Comparison of ENCODE assay signal across 38 cellular contexts in the genomic region with DNA sequence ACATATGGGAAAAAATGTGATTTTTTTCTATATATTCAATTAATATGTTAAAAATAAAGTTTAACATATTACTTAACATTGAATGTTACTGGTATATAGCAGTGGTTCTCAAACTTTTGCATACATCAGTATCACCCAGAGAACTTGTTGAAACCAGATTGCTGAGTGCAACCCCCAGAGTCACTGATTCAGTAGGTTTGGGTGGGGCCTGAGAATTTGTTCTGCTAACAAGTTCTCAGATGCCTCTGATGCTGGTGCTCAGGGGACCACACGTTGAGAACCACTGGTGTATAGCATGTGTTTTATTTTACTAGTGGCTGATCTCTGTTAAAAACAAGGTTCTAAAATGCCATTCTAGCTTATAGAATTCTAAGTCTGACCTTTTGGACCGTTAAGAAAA.
"Had no signal": no experiment of that assay in that cellular context is flagged by ENCODE, and none has a peak within 500 bp of the region (broad histone marks: within the 10 kb centered on the region; RNA-seq: fewer than 3 reads in every experiment).

No MANE protein-coding gene starts in this region.

- ATAC-seq: activated naive CD4-positive, alpha-beta T cell treated with anti-CD3 and anti-CD28 coated beads, Interleukin-2, amount 50 U/mL, for 72 hours; activated naive CD8-positive, alpha-beta T cell treated with anti-CD3 and anti-CD28 coated beads, Interleukin-2, amount 50 U/mL, for 24 hours; activated T-cell treated with anti-CD3 and anti-CD28 coated beads, Interleukin-2, amount 50 U/mL, for 4 hours; activated T-cell treated with anti-CD3 and anti-CD28 coated beads, Interleukin-2, amount 50 U/mL, for 72 hours; activated T-helper 17 cell treated with anti-CD3 and anti-CD28 coated beads, Interleukin-2, amount 50 U/mL, for 72 hours; body of pancreas had no signal

- H3K4me1 ChIP-seq: adrenal gland, ascending aorta, body of pancreas, breast epithelium had no signal

- H3K36me3 Mint-ChIP-seq: activated naive CD4-positive, alpha-beta T cell treated with anti-CD3 and anti-CD28 coated beads, Interleukin-2, amount 10 ng/mL, durations not matched to agents 7 days and 5 days; activated naive CD4-positive, alpha-beta T cell treated with anti-CD3 and anti-CD28 coated beads, Interleukin-2, amount 50 U/mL, for 24 hours; activated naive CD4-positive, alpha-beta T cell treated with anti-CD3 and anti-CD28 coated beads, Interleukin-2, amount 50 U/mL, for 72 hours; activated naive CD8-positive, alpha-beta T cell; activated naive CD8-positive, alpha-beta T cell treated with anti-CD3 and anti-CD28 coated beads, Interleukin-2, amount 10 ng/mL, durations not matched to agents 7 days and 5 days; brain had no signal

- H3K27ac Mint-ChIP-seq: activated naive CD4-positive, alpha-beta T cell treated with anti-CD3 and anti-CD28 coated beads for 36 hours; activated naive CD4-positive, alpha-beta T cell treated with anti-CD3 and anti-CD28 coated beads, Interleukin-2, amount 10 ng/mL, durations not matched to agents 7 days and 5 days; activated naive CD4-positive, alpha-beta T cell treated with anti-CD3 and anti-CD28 coated beads, Interleukin-2, amount 50 U/mL, for 24 hours; activated naive CD4-positive, alpha-beta T cell treated with anti-CD3 and anti-CD28 coated beads, Interleukin-2, amount 50 U/mL, for 72 hours; activated naive CD8-positive, alpha-beta T cell; activated naive CD8-positive, alpha-beta T cell treated with anti-CD3 and anti-CD28 coated beads for 36 hours; activated naive CD8-positive, alpha-beta T cell treated with anti-CD3 and anti-CD28 coated beads, Interleukin-2, amount 10 ng/mL, durations not matched to agents 7 days and 5 days; activated naive CD8-positive, alpha-beta T cell treated with anti-CD3 and anti-CD28 coated beads, Interleukin-2, amount 50 U/mL, for 24 hours; activated T-cell treated with anti-CD3 and anti-CD28 coated beads, Interleukin-2, amount 50 U/mL, for 24 hours; activated T-cell treated with anti-CD3 and anti-CD28 coated beads, Interleukin-2, amount 50 U/mL, for 72 hours; activated T-helper 1 cell treated with anti-CD3 and anti-CD28 coated beads, Interleukin-12 subunit alpha, Interleukin-12 subunit beta, Interleukin-2, Interleukin-4 antibody, amounts not matched to agents 30 ng/mL and 10 ng/mL and 1 ng/mL, durations not matched to agents 14 hours and 24 hours and 36 hours; activated T-helper 17 cell treated with anti-CD3 and anti-CD28 coated beads, Interleukin-2, amount 50 U/mL, for 72 hours; activated T-helper 2 cell treated with anti-CD3 and anti-CD28 coated beads, Interferon-gamma antibody, Interleukin-2, Interleukin-4, amounts not matched to agents 10 μg/mL and 5 μg/mL and 100 μg/mL, durations not matched to agents 14 hours and 24 hours and 36 hours; brain had no signal

- H3K4me3 Mint-ChIP-seq: activated naive CD4-positive, alpha-beta T cell treated with anti-CD3 and anti-CD28 coated beads for 36 hours; activated naive CD4-positive, alpha-beta T cell treated with anti-CD3 and anti-CD28 coated beads, Interleukin-2, amount 10 ng/mL, durations not matched to agents 7 days and 5 days; activated naive CD4-positive, alpha-beta T cell treated with anti-CD3 and anti-CD28 coated beads, Interleukin-2, amount 50 U/mL, for 24 hours; activated naive CD8-positive, alpha-beta T cell; activated naive CD8-positive, alpha-beta T cell treated with anti-CD3 and anti-CD28 coated beads for 36 hours; activated naive CD8-positive, alpha-beta T cell treated with anti-CD3 and anti-CD28 coated beads, Interleukin-2, amount 10 ng/mL, durations not matched to agents 7 days and 5 days; activated naive CD8-positive, alpha-beta T cell treated with anti-CD3 and anti-CD28 coated beads, Interleukin-2, amount 50 U/mL, for 24 hours; activated T-cell treated with anti-CD3 and anti-CD28 coated beads, Interleukin-2, amount 50 U/mL, for 24 hours; activated T-cell treated with anti-CD3 and anti-CD28 coated beads, Interleukin-2, amount 50 U/mL, for 4 hours; activated T-cell treated with anti-CD3 and anti-CD28 coated beads, Interleukin-2, amount 50 U/mL, for 72 hours; activated T-helper 1 cell treated with anti-CD3 and anti-CD28 coated beads, Interleukin-12 subunit alpha, Interleukin-12 subunit beta, Interleukin-2, Interleukin-4 antibody, amounts not matched to agents 30 ng/mL and 10 ng/mL and 1 ng/mL, durations not matched to agents 14 hours and 24 hours and 36 hours; activated T-helper 17 cell treated with anti-CD3 and anti-CD28 coated beads, Interleukin-2, amount 50 U/mL, for 72 hours; brain; central memory CD8-positive, alpha-beta T cell had no signal

- H3K27me3 ChIP-seq: adrenal gland, ascending aorta, body of pancreas, brain microvascular endothelial cell, breast epithelium, cardiac muscle cell had no signal

- H3K27ac ChIP-seq: adrenal gland, ascending aorta, body of pancreas, brain microvascular endothelial cell, breast epithelium, cardiac muscle cell had no signal

- H3K27me3 Mint-ChIP-seq: activated naive CD4-positive, alpha-beta T cell treated with anti-CD3 and anti-CD28 coated beads, Interleukin-2, amount 10 ng/mL, durations not matched to agents 7 days and 5 days; activated naive CD4-positive, alpha-beta T cell treated with anti-CD3 and anti-CD28 coated beads, Interleukin-2, amount 50 U/mL, for 24 hours; activated naive CD8-positive, alpha-beta T cell; activated naive CD8-positive, alpha-beta T cell treated with anti-CD3 and anti-CD28 coated beads for 36 hours; activated naive CD8-positive, alpha-beta T cell treated with anti-CD3 and anti-CD28 coated beads, Interleukin-2, amount 10 ng/mL, durations not matched to agents 7 days and 5 days; activated naive CD8-positive, alpha-beta T cell treated with anti-CD3 and anti-CD28 coated beads, Interleukin-2, amount 50 U/mL, for 24 hours; activated T-cell treated with anti-CD3 and anti-CD28 coated beads, Interleukin-2, amount 50 U/mL, for 24 hours; activated T-helper 17 cell treated with anti-CD3 and anti-CD28 coated beads, Interleukin-2, amount 50 U/mL, for 72 hours; brain had no signal

- DNase-seq: activated effector memory CD4-positive, alpha-beta T cell treated with anti-CD3 and anti-CD28 coated beads, Interleukin-2, amount 50 U/mL, for 16 hours; activated effector memory CD4-positive, alpha-beta T cell treated with Interleukin-2 at 50 U/mL for 16 hours; activated gamma-delta T cell; activated gamma-delta T cell treated with Interleukin-2 at 50 U/mL for 16 hours; activated naive CD4-positive, alpha-beta T cell; activated naive CD4-positive, alpha-beta T cell treated with anti-CD3 and anti-CD28 coated beads for 36 hours; activated naive CD4-positive, alpha-beta T cell treated with anti-CD3 and anti-CD28 coated beads, Interleukin-2, amount 10 ng/mL, durations not matched to agents 7 days and 5 days; activated naive CD4-positive, alpha-beta T cell treated with anti-CD3 and anti-CD28 coated beads, Interleukin-2, amount 50 U/mL, for 16 hours; activated naive CD4-positive, alpha-beta T cell treated with Interleukin-2 at 50 U/mL for 16 hours; activated naive CD8-positive, alpha-beta T cell treated with anti-CD3 and anti-CD28 coated beads for 36 hours; activated naive CD8-positive, alpha-beta T cell treated with anti-CD3 and anti-CD28 coated beads, Interleukin-2, amount 10 ng/mL, durations not matched to agents 7 days and 5 days; activated naive CD8-positive, alpha-beta T cell treated with anti-CD3 and anti-CD28 coated beads, Interleukin-2, amount 50 U/mL, for 24 hours; activated T-cell treated with anti-CD3 and anti-CD28 coated beads, Interleukin-2, amount 50 U/mL, for 1 hour; activated T-cell treated with anti-CD3 and anti-CD28 coated beads, Interleukin-2, amount 50 U/mL, for 24 hours; activated T-cell treated with anti-CD3 and anti-CD28 coated beads, Interleukin-2, amount 50 U/mL, for 4 hours; activated T-cell treated with anti-CD3 and anti-CD28 coated beads, Interleukin-2, amount 50 U/mL, for 48 hours; activated T-cell treated with anti-CD3 and anti-CD28 coated beads, Interleukin-2, amount 50 U/mL, for 72 hours; adrenal gland; amniotic stem cell; amygdala; anterior cingulate cortex; aorta; body of pancreas; brain microvascular endothelial cell; caudate nucleus; central memory CD4-positive, alpha-beta T cell; cerebellar nuclear complex had no signal

- H3K36me3 ChIP-seq: adrenal gland, ascending aorta, brain microvascular endothelial cell, breast epithelium, cardiac muscle cell had no signal

- H3K9me3 Mint-ChIP-seq: activated T-cell treated with anti-CD3 and anti-CD28 coated beads, Interleukin-2, amount 50 U/mL, for 4 hours; activated T-helper 2 cell treated with anti-CD3 and anti-CD28 coated beads, Interferon-gamma antibody, Interleukin-2, Interleukin-4, amounts not matched to agents 10 μg/mL and 5 μg/mL and 100 μg/mL, durations not matched to agents 14 hours and 24 hours and 36 hours; central memory CD8-positive, alpha-beta T cell had no signal

- H3K4me3 ChIP-seq: adrenal gland, ascending aorta, body of pancreas, breast epithelium, cardiac muscle cell had no signal

- H3K4me1 Mint-ChIP-seq: activated naive CD4-positive, alpha-beta T cell treated with anti-CD3 and anti-CD28 coated beads, Interleukin-2, amount 10 ng/mL, durations not matched to agents 7 days and 5 days; activated naive CD8-positive, alpha-beta T cell treated with anti-CD3 and anti-CD28 coated beads, Interleukin-2, amount 10 ng/mL, durations not matched to agents 7 days and 5 days; brain; central memory CD8-positive, alpha-beta T cell had no signal
